In the genomic region with DNA sequence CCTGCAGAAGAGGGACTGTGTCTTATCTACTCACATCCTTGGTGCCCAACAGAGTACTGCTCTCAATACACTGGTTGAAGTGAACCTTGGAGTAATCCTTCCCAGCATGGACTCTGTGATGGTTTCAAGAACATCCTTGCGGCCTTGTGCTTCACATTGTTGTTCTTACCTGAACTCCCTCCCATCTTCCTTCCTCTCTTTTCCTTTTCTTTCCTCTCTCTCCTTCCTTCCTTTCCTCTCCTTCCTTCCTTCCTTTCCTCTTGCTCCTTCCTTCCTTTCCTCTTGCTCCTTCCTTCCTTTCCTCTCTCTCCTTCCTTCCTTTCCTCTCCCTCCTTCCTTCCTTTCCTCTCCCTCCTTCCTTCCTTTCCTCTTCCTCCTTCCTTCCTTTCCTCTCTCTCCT, we compare ENCODE assay signal across 21 cellular contexts.
"Had no signal": no experiment of that assay in that cellular context is flagged by ENCODE, and none has a peak within 500 bp of the region (broad histone marks: within the 10 kb centered on the region; RNA-seq: fewer than 3 reads in every experiment).

No MANE protein-coding gene starts in this region.

- H3K4me1 Mint-ChIP-seq: immature natural killer cell, naive B cell had no signal

- H3K27me3 Mint-ChIP-seq: type B pancreatic cell had no signal

- DNase-seq: cortex of kidney; dorsolateral prefrontal cortex; effector CD8-positive, alpha-beta T cell; immature natural killer cell; left lung; mesenchymal stem cell; naive B cell; ovary; right cardiac atrium; small intestine; stimulated activated CD4-positive, alpha-beta T cell treated with anti-CD3 and anti-CD28 coated beads, Interleukin-12 subunit alpha, Interleukin-12 subunit beta, amount 100 ng/mL, for 4 hours; stimulated activated naive CD8-positive, alpha-beta T cell treated with anti-CD3 and anti-CD28 coated beads, Interleukin-15, Interleukin-2, amounts not matched to agents 100 U/mL and 50 U/mL, for 24 hours; thyroid gland had no signal

- H3K27ac ChIP-seq: dorsolateral prefrontal cortex, left lung, neutrophil, ovary, suprapubic skin, thyroid gland had no signal

- H3K36me3 ChIP-seq: neutrophil, ovary had no signal

- H3K9me3 Mint-ChIP-seq: nephron, type B pancreatic cell had no signal

- H3K27me3 ChIP-seq: dorsolateral prefrontal cortex, left lung, ovary, suprapubic skin, thyroid gland had no signal

- H3K4me3 ChIP-seq: dorsolateral prefrontal cortex, left lung, lung, ovary, suprapubic skin, thyroid gland had no signal

- ATAC-seq: esophagus mucosa; left lung; right cardiac atrium; stimulated activated naive CD8-positive, alpha-beta T cell treated with anti-CD3 and anti-CD28 coated beads, Interleukin-15, Interleukin-2, amounts not matched to agents 100 U/mL and 50 U/mL, for 24 hours had no signal

- FAIRE-seq: keratinocyte, small intestine, urothelium cell line had no signal

- H3K36me3 Mint-ChIP-seq: immature natural killer cell, naive B cell had no signal

- H3K9me3 ChIP-seq: left lung, neutrophil, ovary, suprapubic skin, thyroid gland had no signal

- H3K4me3 Mint-ChIP-seq: immature natural killer cell, nephron, type B pancreatic cell had no signal

- H3K27ac Mint-ChIP-seq: naive B cell, nephron, type B pancreatic cell had no signal
